Comparison of ENCODE assay signal across 1 cellular context in the genomic region with DNA sequence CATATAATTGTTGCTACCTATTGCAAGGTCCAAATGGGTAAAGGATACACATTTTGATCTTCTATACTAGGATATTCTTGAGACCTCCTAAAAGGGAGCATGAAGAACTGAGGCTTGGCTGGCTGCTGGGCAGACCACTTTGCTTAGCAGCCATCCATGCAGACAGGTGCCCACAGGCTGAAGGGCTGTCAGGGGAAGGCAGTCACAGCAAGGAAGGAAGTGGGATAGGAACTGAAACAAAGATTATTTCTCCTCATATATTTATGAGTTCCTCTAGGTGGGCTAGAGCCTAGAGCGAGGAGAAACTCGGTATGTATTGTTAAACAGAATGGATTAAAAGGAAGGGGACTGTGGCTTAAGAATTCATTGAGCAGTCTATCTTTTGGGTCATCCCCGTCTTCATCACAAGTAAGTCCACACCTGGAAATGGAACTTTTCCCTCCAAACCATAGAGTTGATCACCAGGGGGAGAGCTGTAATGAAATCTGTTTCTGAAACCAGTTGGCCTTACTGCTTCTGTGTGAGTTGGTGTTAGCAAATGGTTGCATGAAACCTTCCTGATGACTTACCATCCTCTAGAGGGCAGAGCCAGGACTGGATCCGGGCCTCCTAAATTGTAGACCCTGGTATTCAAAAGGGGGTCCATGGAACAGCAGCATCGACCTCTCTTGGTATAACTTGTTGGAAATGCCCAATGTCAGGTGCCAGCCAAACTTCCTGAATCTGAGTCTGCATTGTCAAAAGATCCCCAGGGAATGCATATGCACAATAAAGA.
TF ChIP-seq lines count a peak whose summit lies in the region.

No MANE protein-coding gene starts in this region.

TF ChIP-seq in H1, 55 proteins besides CTCF, POLR2A, EP300 and RAD21:
- no peak for TF ChIP-seq YY1 (IDR thresholded peaks at IDR 0.05; ENCODE audit: low read depth, low read length)
- no peak for TF ChIP-seq SIX5 (IDR thresholded peaks at IDR 0.05; ENCODE audit: low read depth, low read length)
- TF ChIP-seq KDM4A (IDR thresholded peaks at IDR 0.05; ENCODE audit: low read depth, low read length, severe bottlenecking): no peak
- no peak for TF ChIP-seq TAF1 (IDR thresholded peaks at IDR 0.05; ENCODE audit: low read depth, low read length)
- TF ChIP-seq NRF1 (IDR thresholded peaks at IDR 0.05; ENCODE audit: low read depth, low read length): no peak
- TF ChIP-seq CTBP2 (IDR thresholded peaks at IDR 0.05; ENCODE audit: borderline replicate concordance, insufficient read depth, insufficient read length, low read length): no peak
- TF ChIP-seq RBBP5 (IDR thresholded peaks at IDR 0.05; ENCODE audit: borderline replicate concordance, low read depth, low read length): no peak
- no peak for TF ChIP-seq CREB1 (IDR thresholded peaks at IDR 0.05)
- TF ChIP-seq HDAC2 (IDR thresholded peaks at IDR 0.05; ENCODE audit: borderline replicate concordance in 1 of 2, low read depth in 2 of 2, low read length in 2 of 2): no peak
- no peak for TF ChIP-seq ATF3 (IDR thresholded peaks at IDR 0.05; ENCODE audit: insufficient read depth, low read depth, low read length)
- no peak for TF ChIP-seq POLR2AphosphoS5 (IDR thresholded peaks at IDR 0.05; ENCODE audit: low read depth, low read length)
- TF ChIP-seq CHD2 (IDR thresholded peaks at IDR 0.05; ENCODE audit: low read length): no peak
- TF ChIP-seq, protein P1, sequence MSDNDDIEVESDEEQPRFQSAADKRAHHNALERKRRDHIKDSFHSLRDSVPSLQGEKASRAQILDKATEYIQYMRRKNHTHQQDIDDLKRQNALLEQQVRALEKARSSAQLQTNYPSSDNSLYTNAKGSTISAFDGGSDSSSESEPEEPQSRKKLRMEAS (IDR thresholded peaks at IDR 0.05): no peak
- no peak for TF ChIP-seq SUZ12 (IDR thresholded peaks at IDR 0.05; ENCODE audit: low read length)
- no peak for TF ChIP-seq SRF (IDR thresholded peaks at IDR 0.05; ENCODE audit: low read depth, low read length)
- TF ChIP-seq GTF2F1 (IDR thresholded peaks at IDR 0.05; ENCODE audit: borderline replicate concordance, low read depth, low read length): no peak
- TF ChIP-seq ZNF274 (IDR thresholded peaks at IDR 0.05; ENCODE audit: borderline replicate concordance, extremely low read depth, low read length): no peak
- no peak for TF ChIP-seq CEBPB (IDR thresholded peaks at IDR 0.05; ENCODE audit: low read depth, low read length)
- no peak for TF ChIP-seq SP1 (IDR thresholded peaks at IDR 0.05; ENCODE audit: low read depth, low read length)
